In genomic region chr6:169650959-169651292, GRCh38 we compare ENCODE assay signal across 9 cellular contexts.
"Had no signal": no experiment of that assay in that cellular context is flagged by ENCODE, and none has a peak within 500 bp of the region (broad histone marks: within the 10 kb centered on the region; RNA-seq: fewer than 3 reads in every experiment).

No MANE protein-coding gene starts in this region.

- H3K27ac ChIP-seq: GM23248, HL-60 had no signal

- H2AFZ ChIP-seq: GM23248 had no signal

- H3K9me3 Mint-ChIP-seq: HFFc6 had no signal

- H3K27ac Mint-ChIP-seq: HFFc6 had no signal

- ATAC-seq: HCT116, K562 had no signal

- H3K9ac ChIP-seq: GM23248 had no signal

- H3K4me1 ChIP-seq: HAP-1 had no signal

- H3K4me3 ChIP-seq: GM23248, HAP-1, K562 had no signal

- H3K4me3 Mint-ChIP-seq: HFFc6 had no signal

- FAIRE-seq: K562 had no signal

- H3K9me3 ChIP-seq: HAP-1 had no signal

- DNase-seq: GM23248, GOT3, HFFc6, IMR-90, KG1 had no signal
